ENCODE assay signal across 1 cellular context in genomic region chr5:12615141-12615820, GRCh38.
TF ChIP-seq lines count a peak whose summit lies in the region.

No MANE protein-coding gene starts in this region.

TF ChIP-seq in K562, 482 proteins besides CTCF, POLR2A, EP300 and RAD21 (continued from another document and continues in another):
- TF ChIP-seq, protein P1, sequence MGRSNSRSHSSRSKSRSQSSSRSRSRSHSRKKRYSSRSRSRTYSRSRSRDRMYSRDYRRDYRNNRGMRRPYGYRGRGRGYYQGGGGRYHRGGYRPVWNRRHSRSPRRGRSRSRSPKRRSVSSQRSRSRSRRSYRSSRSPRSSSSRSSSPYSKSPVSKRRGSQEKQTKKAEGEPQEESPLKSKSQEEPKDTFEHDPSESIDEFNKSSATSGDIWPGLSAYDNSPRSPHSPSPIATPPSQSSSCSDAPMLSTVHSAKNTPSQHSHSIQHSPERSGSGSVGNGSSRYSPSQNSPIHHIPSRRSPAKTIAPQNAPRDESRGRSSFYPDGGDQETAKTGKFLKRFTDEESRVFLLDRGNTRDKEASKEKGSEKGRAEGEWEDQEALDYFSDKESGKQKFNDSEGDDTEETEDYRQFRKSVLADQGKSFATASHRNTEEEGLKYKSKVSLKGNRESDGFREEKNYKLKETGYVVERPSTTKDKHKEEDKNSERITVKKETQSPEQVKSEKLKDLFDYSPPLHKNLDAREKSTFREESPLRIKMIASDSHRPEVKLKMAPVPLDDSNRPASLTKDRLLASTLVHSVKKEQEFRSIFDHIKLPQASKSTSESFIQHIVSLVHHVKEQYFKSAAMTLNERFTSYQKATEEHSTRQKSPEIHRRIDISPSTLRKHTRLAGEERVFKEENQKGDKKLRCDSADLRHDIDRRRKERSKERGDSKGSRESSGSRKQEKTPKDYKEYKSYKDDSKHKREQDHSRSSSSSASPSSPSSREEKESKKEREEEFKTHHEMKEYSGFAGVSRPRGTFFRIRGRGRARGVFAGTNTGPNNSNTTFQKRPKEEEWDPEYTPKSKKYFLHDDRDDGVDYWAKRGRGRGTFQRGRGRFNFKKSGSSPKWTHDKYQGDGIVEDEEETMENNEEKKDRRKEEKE (IDR thresholded peaks at IDR 0.05; ENCODE audit: borderline replicate concordance in 1 of 2, control insufficient read depth in 1 of 2, low read depth in 2 of 2, low read length in 1 of 2) = peak in 1 of 2 experiments; percentile 66; a peak in 1 of 4 replicates
- TF ChIP-seq HNRNPLL (IDR thresholded peaks at IDR 0.05; ENCODE audit: low read depth, low read length, poor library complexity, severe bottlenecking) = no peak
- TF ChIP-seq KLF6 (CRISPR knock-in tag; IDR thresholded peaks at IDR 0.05; ENCODE audit: borderline replicate concordance) = no peak
- TF ChIP-seq MCM3 (IDR thresholded peaks at IDR 0.05) = no peak
- TF ChIP-seq SIX5 (IDR thresholded peaks at IDR 0.05; ENCODE audit: borderline replicate concordance in 1 of 2, insufficient read depth in 1 of 2, low read depth in 1 of 2, low read length in 2 of 2) = no peak
- no peak for TF ChIP-seq SAP30 (IDR thresholded peaks at IDR 0.05; ENCODE audit: borderline replicate concordance, insufficient read depth, low read depth, low read length, poor library complexity, severe bottlenecking)
- TF ChIP-seq ZBTB9 (CRISPR knock-in tag; IDR thresholded peaks at IDR 0.05) = no peak
- no peak for TF ChIP-seq ZNF407 (IDR thresholded peaks at IDR 0.05; ENCODE audit: low read depth)
- TF ChIP-seq FOXK2 (conservative IDR thresholded peaks at IDR 0.05 in 1 of 2, IDR thresholded peaks at IDR 0.05 in 1 of 2; ENCODE audit: low read depth in 2 of 2) = peak; percentile 47 to 81; a peak in 3 of 4 replicates
- TF ChIP-seq U2AF1 (optimal IDR thresholded peaks at IDR 0.05; ENCODE audit: low read depth, low read length) = no peak
- no peak for TF ChIP-seq ZBTB8A (IDR thresholded peaks at IDR 0.05; ENCODE audit: partially characterized antibody)
- TF ChIP-seq, protein P2, sequence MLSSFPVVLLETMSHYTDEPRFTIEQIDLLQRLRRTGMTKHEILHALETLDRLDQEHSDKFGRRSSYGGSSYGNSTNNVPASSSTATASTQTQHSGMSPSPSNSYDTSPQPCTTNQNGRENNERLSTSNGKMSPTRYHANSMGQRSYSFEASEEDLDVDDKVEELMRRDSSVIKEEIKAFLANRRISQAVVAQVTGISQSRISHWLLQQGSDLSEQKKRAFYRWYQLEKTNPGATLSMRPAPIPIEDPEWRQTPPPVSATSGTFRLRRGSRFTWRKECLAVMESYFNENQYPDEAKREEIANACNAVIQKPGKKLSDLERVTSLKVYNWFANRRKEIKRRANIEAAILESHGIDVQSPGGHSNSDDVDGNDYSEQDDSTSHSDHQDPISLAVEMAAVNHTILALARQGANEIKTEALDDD (IDR thresholded peaks at IDR 0.05) = peak; percentile 88
- TF ChIP-seq POU5F1 (IDR thresholded peaks at IDR 0.05; ENCODE audit: borderline replicate concordance, low read depth, low read length, partially characterized antibody) = no peak
- TF ChIP-seq TAL1 (IDR thresholded peaks at IDR 0.05) = peak; percentile 85
- no peak for TF ChIP-seq PRPF4 (IDR thresholded peaks at IDR 0.05; ENCODE audit: insufficient read depth, low read depth, low read length, poor library complexity, severe bottlenecking)
- TF ChIP-seq CBX3 (IDR thresholded peaks at IDR 0.05; ENCODE audit: borderline replicate concordance in 1 of 2, low read length in 2 of 2) = peak in 1 of 2 experiments; percentile 69; a peak in 1 of 3 replicates
- TF ChIP-seq KAT7 (CRISPR knock-in tag; IDR thresholded peaks at IDR 0.05; ENCODE audit: borderline replicate concordance) = no peak
- TF ChIP-seq RBM25 (IDR thresholded peaks at IDR 0.05; ENCODE audit: low read depth, low read length, severe bottlenecking) = no peak
- TF ChIP-seq DMBX1 (CRISPR knock-in tag; IDR thresholded peaks at IDR 0.05; ENCODE audit: borderline replicate concordance) = 0 out of 2 replicates have a peak, but pooled peaks have one; percentile 59
- TF ChIP-seq TOE1 (IDR thresholded peaks at IDR 0.05; ENCODE audit: borderline replicate concordance) = no peak
- TF ChIP-seq TOE1 (CRISPR knock-in tag; IDR thresholded peaks at IDR 0.05; ENCODE audit: borderline replicate concordance, low read depth) = no peak
- peak; percentile 84 for TF ChIP-seq HES1 (IDR thresholded peaks at IDR 0.05; ENCODE audit: low read depth)
- no peak for TF ChIP-seq HMGN3 (IDR thresholded peaks at IDR 0.05; ENCODE audit: borderline replicate concordance, extremely low read depth, insufficient read length, low read depth, low read length)
- TF ChIP-seq CBFB (CRISPR knock-in tag; IDR thresholded peaks at IDR 0.05) = no peak
- no peak for TF ChIP-seq TAF1 (IDR thresholded peaks at IDR 0.05; ENCODE audit: control insufficient read depth, extremely low read depth, insufficient read depth, low read length, severe bottlenecking)
- TF ChIP-seq, protein P3, sequence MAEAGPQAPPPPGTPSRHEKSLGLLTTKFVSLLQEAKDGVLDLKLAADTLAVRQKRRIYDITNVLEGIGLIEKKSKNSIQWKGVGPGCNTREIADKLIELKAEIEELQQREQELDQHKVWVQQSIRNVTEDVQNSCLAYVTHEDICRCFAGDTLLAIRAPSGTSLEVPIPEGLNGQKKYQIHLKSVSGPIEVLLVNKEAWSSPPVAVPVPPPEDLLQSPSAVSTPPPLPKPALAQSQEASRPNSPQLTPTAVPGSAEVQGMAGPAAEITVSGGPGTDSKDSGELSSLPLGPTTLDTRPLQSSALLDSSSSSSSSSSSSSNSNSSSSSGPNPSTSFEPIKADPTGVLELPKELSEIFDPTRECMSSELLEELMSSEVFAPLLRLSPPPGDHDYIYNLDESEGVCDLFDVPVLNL (CRISPR knock-in tag; IDR thresholded peaks at IDR 0.05; ENCODE audit: low read depth) = no peak
- TF ChIP-seq FOXJ2 (tag; IDR thresholded peaks at IDR 0.05) = no peak
- TF ChIP-seq STAT5A (IDR thresholded peaks at IDR 0.05; ENCODE audit: borderline replicate concordance, low read length) = peak; percentile 98
- TF ChIP-seq CEBPB (tag; IDR thresholded peaks at IDR 0.05) = no peak
- no peak; the same call in 1 of the 2 replicates for TF ChIP-seq NCOA6 (IDR thresholded peaks at IDR 0.05)
- peak; percentile 78; the same call in 1 of the 2 replicates for TF ChIP-seq MTA3 (IDR thresholded peaks at IDR 0.05; ENCODE audit: borderline replicate concordance)
- TF ChIP-seq, protein P4, sequence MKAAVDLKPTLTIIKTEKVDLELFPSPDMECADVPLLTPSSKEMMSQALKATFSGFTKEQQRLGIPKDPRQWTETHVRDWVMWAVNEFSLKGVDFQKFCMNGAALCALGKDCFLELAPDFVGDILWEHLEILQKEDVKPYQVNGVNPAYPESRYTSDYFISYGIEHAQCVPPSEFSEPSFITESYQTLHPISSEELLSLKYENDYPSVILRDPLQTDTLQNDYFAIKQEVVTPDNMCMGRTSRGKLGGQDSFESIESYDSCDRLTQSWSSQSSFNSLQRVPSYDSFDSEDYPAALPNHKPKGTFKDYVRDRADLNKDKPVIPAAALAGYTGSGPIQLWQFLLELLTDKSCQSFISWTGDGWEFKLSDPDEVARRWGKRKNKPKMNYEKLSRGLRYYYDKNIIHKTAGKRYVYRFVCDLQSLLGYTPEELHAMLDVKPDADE (conservative IDR thresholded peaks at IDR 0.05; ENCODE audit: control insufficient read depth, low read depth, low read length) = no peak
- TF ChIP-seq, protein P5, sequence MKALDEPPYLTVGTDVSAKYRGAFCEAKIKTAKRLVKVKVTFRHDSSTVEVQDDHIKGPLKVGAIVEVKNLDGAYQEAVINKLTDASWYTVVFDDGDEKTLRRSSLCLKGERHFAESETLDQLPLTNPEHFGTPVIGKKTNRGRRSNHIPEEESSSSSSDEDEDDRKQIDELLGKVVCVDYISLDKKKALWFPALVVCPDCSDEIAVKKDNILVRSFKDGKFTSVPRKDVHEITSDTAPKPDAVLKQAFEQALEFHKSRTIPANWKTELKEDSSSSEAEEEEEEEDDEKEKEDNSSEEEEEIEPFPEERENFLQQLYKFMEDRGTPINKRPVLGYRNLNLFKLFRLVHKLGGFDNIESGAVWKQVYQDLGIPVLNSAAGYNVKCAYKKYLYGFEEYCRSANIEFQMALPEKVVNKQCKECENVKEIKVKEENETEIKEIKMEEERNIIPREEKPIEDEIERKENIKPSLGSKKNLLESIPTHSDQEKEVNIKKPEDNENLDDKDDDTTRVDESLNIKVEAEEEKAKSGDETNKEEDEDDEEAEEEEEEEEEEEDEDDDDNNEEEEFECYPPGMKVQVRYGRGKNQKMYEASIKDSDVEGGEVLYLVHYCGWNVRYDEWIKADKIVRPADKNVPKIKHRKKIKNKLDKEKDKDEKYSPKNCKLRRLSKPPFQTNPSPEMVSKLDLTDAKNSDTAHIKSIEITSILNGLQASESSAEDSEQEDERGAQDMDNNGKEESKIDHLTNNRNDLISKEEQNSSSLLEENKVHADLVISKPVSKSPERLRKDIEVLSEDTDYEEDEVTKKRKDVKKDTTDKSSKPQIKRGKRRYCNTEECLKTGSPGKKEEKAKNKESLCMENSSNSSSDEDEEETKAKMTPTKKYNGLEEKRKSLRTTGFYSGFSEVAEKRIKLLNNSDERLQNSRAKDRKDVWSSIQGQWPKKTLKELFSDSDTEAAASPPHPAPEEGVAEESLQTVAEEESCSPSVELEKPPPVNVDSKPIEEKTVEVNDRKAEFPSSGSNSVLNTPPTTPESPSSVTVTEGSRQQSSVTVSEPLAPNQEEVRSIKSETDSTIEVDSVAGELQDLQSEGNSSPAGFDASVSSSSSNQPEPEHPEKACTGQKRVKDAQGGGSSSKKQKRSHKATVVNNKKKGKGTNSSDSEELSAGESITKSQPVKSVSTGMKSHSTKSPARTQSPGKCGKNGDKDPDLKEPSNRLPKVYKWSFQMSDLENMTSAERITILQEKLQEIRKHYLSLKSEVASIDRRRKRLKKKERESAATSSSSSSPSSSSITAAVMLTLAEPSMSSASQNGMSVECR (CRISPR knock-in tag; IDR thresholded peaks at IDR 0.05) = no peak
